Comparison of ENCODE assay signal across 19 cellular contexts in genomic region chr4:101075536-101075935, GRCh38.
DNase-seq lines count a peak whose midpoint lies in the region; ATAC-seq lines count a peak whose summit lies in the region.
"Had no signal": no experiment of that assay in that cellular context is flagged by ENCODE, and none has a peak within 500 bp of the region (broad histone marks: within the 10 kb centered on the region; RNA-seq: fewer than 3 reads in every experiment).

No MANE protein-coding gene starts in this region.

- DNase-seq in DMS53 (lab: John Stamatoyannopoulos, UW) (peak; percentile 2), DMS53 treated with DMSO at 0.1 percent for 48 hours (lab: John Stamatoyannopoulos, UW; ENCODE audit: unreplicated experiment) (no peak), NCI-H1694 (lab: John Stamatoyannopoulos, UW) (peak; percentile 24), SIG-M5 treated with dmso at 0.1 percent for 504 hours (lab: John Stamatoyannopoulos, UW; ENCODE audit: unreplicated experiment) (peak; percentile 68), NCI-H2081 (lab: John Stamatoyannopoulos, UW) (no peak), AG20443 (ENCODE audit: low spot score) (no peak)
- DNase-seq: 8988T; CD8-positive, alpha-beta memory T cell; DMS79 treated with DMSO at 0.1 percent for 48 hours; HFFc6; IMR-90; NCI-H1105 treated with DMSO at 0.1 percent for 48 hours; NCI-H187 treated with DMSO at 0.1 percent for 48 hours; NCI-H345; NCI-H524 treated with DMSO at 0.1 percent for 48 hours; Peyer's patch; T-cell had no signal

- ATAC-seq in HG03025 (IDR thresholded peaks at IDR 0.05; ENCODE audit: low FRiP score, unreplicated experiment) (no peak), HG03280 (IDR thresholded peaks at IDR 0.05; ENCODE audit: unreplicated experiment) (no peak)
- ATAC-seq: T-cell had no signal

Comparison
In these comparisons a context has a peak if more than half of its experiments do, and no peak if none do; other contexts are left out.
1. DNase-seq: peak in DMS53 (single experiment), NCI-H1694 (single experiment) and SIG-M5 treated with dmso at 0.1 percent for 504 hours (single experiment); none in DMS53 treated with DMSO at 0.1 percent for 48 hours (single experiment), NCI-H2081 (0 of 2) and AG20443 (single experiment).